ENCODE assay signal across 21 cellular contexts in genomic region chr21:41579692-41580091, GRCh38.
"Had no signal": no experiment of that assay in that cellular context is flagged by ENCODE, and none has a peak within 500 bp of the region (broad histone marks: within the 10 kb centered on the region; RNA-seq: fewer than 3 reads in every experiment).

No MANE protein-coding gene starts in this region.

- H3K27ac Mint-ChIP-seq: activated CD4-positive, alpha-beta memory T cell treated with anti-CD3 and anti-CD28 coated beads for 36 hours; activated naive CD4-positive, alpha-beta T cell treated with anti-CD3 and anti-CD28 coated beads for 36 hours; activated naive CD8-positive, alpha-beta T cell treated with anti-CD3 and anti-CD28 coated beads, Interleukin-2, amount 10 ng/mL, durations not matched to agents 7 days and 5 days; activated T-cell treated with anti-CD3 and anti-CD28 coated beads, Interleukin-2, amount 50 U/mL, for 72 hours; immature natural killer cell; naive B cell had no signal

- H3K4me1 Mint-ChIP-seq: activated naive CD8-positive, alpha-beta T cell treated with anti-CD3 and anti-CD28 coated beads, Interleukin-2, amount 10 ng/mL, durations not matched to agents 7 days and 5 days; immature natural killer cell; naive B cell; neural crest cell had no signal

- H3K27ac ChIP-seq: spleen had no signal

- ATAC-seq: activated T-cell treated with anti-CD3 and anti-CD28 coated beads, Interleukin-2, amount 50 U/mL, for 72 hours; left ventricle myocardium superior had no signal

- H3K4me1 ChIP-seq: spleen had no signal

- DNase-seq: activated CD4-positive, alpha-beta memory T cell treated with anti-CD3 and anti-CD28 coated beads for 36 hours; activated CD4-positive, alpha-beta T cell treated with anti-CD3 and anti-CD28 coated beads for 48 hours; activated effector memory CD4-positive, alpha-beta T cell treated with Interleukin-2 at 50 U/mL for 16 hours; activated naive CD4-positive, alpha-beta T cell treated with anti-CD3 and anti-CD28 coated beads for 36 hours; activated naive CD8-positive, alpha-beta T cell treated with anti-CD3 and anti-CD28 coated beads, Interleukin-2, amount 10 ng/mL, durations not matched to agents 7 days and 5 days; activated T-cell treated with anti-CD3 and anti-CD28 coated beads, Interleukin-2, amount 50 U/mL, for 72 hours; amniotic stem cell; cortex of kidney; effector CD8-positive, alpha-beta T cell; foreskin melanocyte; immature natural killer cell; left ventricle myocardium superior; mammary epithelial cell; midbrain; naive B cell; occipital lobe; spleen; stimulated activated CD4-positive, alpha-beta T cell treated with anti-CD3 and anti-CD28 coated beads, Interleukin-4, amount 100 ng/mL, for 1 hour; stimulated activated naive CD4-positive, alpha-beta T cell; T1000 had no signal

- H3K4me3 Mint-ChIP-seq: activated CD4-positive, alpha-beta memory T cell treated with anti-CD3 and anti-CD28 coated beads for 36 hours; activated naive CD4-positive, alpha-beta T cell treated with anti-CD3 and anti-CD28 coated beads for 36 hours; activated naive CD8-positive, alpha-beta T cell treated with anti-CD3 and anti-CD28 coated beads, Interleukin-2, amount 10 ng/mL, durations not matched to agents 7 days and 5 days; activated T-cell treated with anti-CD3 and anti-CD28 coated beads, Interleukin-2, amount 50 U/mL, for 72 hours; immature natural killer cell; naive B cell; neural crest cell had no signal

- H3K36me3 Mint-ChIP-seq: activated naive CD8-positive, alpha-beta T cell treated with anti-CD3 and anti-CD28 coated beads, Interleukin-2, amount 10 ng/mL, durations not matched to agents 7 days and 5 days had no signal

- H3K36me3 ChIP-seq: spleen had no signal

- H3K4me3 ChIP-seq: spleen had no signal
